In genomic region chr6:24524801-24525200, GRCh38 we compare ENCODE assay signal across 1 cellular context.
TF ChIP-seq lines count a peak whose summit lies in the region.

No MANE protein-coding gene starts in this region.

TF ChIP-seq in GM23338, 12 proteins besides CTCF, POLR2A, EP300 and RAD21 (continued from another document):
- TF ChIP-seq REST (IDR thresholded peaks at IDR 0.05; ENCODE audit: unreplicated experiment) (no peak), ETS1 (IDR thresholded peaks at IDR 0.05) (no peak)
